8 cellular contexts compared by ENCODE assay signal in genomic region chr7:134750083-134751062, GRCh38. TPM values are rescaled to one million over a fixed set of nuclear protein-coding genes. Genes with fewer than 3 reads are reported as not detected.
DNase-seq lines count a peak whose midpoint lies in the region; ATAC-seq and TF ChIP-seq lines count a peak whose summit lies in the region.

No MANE protein-coding gene starts in this region.

- BruUV-seq in OCI-LY7 (replicated peaks; lab: Mats Ljungman, UMichigan): no TSS peak

- H3K27ac ChIP-seq in CD8-positive, alpha-beta T cell (ENCODE audit: low read depth, low read length): no peak overlapping the region
- H3K27ac ChIP-seq in OCI-LY7 (ENCODE audit: low read depth, low read length, poor library complexity, severe bottlenecking): no peak overlapping the region

- ATAC-seq in CD8-positive, alpha-beta T cell: peak; percentile 64
- peak; percentile 65 for ATAC-seq in GM21619 (IDR thresholded peaks at IDR 0.05; ENCODE audit: unreplicated experiment)
- ATAC-seq in GM19035 (IDR thresholded peaks at IDR 0.05; ENCODE audit: unreplicated experiment): no peak
- no peak for ATAC-seq in HG02973 (IDR thresholded peaks at IDR 0.05; ENCODE audit: unreplicated experiment)

- peak; percentile 63 for TF ChIP-seq CTCF in CD8-positive, alpha-beta T cell (IDR thresholded peaks at IDR 0.05)
- TF ChIP-seq CTCF in OCI-LY7 (conservative IDR thresholded peaks at IDR 0.05; ENCODE audit: low read length): peak; percentile 86

- H4K20me1 ChIP-seq in OCI-LY7 (ENCODE audit: insufficient read depth, low read length): no peaks in the 10 kb centered on the region

- DNase-seq in CD8-positive, alpha-beta T cell: peak; percentile 24 to 77 (median 59)
- DNase-seq in OCI-LY7 (ENCODE audit: low spot score): peak; percentile 61
- DNase-seq in activated T-helper 1 cell treated with Interleukin-2 at 50 U/mL for 16 hours (ENCODE audit: low read depth): peak; percentile 46
- DNase-seq in germinal center (ENCODE audit: low spot score): peak; percentile 53
- peak; percentile 20 for DNase-seq in putamen (ENCODE audit: low spot score)

- H3K36me3 ChIP-seq in CD8-positive, alpha-beta T cell (ENCODE audit: insufficient read depth, low read length): no peaks in the 10 kb centered on the region
- H3K36me3 ChIP-seq in OCI-LY7 (ENCODE audit: insufficient read depth, low read length): no peaks in the 10 kb centered on the region

- H3K4me1 ChIP-seq in CD8-positive, alpha-beta T cell (ENCODE audit: insufficient read depth, low read length): no peaks in the 10 kb centered on the region
- H3K4me1 ChIP-seq in OCI-LY7 (ENCODE audit: insufficient read depth, low read length, poor library complexity, severe bottlenecking): no peaks in the 10 kb centered on the region

- H3K4me1 Mint-ChIP-seq in CD8-positive, alpha-beta T cell (ENCODE audit: low read depth): no peaks in the 10 kb centered on the region

- H3K4me3 ChIP-seq in CD8-positive, alpha-beta T cell (ENCODE audit: low read depth, low read length): no peak overlapping the region
- H3K4me3 ChIP-seq in OCI-LY7 (ENCODE audit: low read depth, low read length, poor library complexity, severe bottlenecking): no peak overlapping the region

- H3K27ac Mint-ChIP-seq in CD8-positive, alpha-beta T cell: no peak overlapping the region

- H3K9me3 ChIP-seq in CD8-positive, alpha-beta T cell (ENCODE audit: low read length): no peaks in the 10 kb centered on the region
- no peaks in the 10 kb centered on the region for H3K9me3 ChIP-seq in OCI-LY7 (ENCODE audit: low read length)

- no peaks in the 10 kb centered on the region for H3K79me2 ChIP-seq in OCI-LY7 (ENCODE audit: insufficient read depth, low read depth, low read length)

- H3K36me3 Mint-ChIP-seq in CD8-positive, alpha-beta T cell: no peaks in the 10 kb centered on the region

- H3K27me3 ChIP-seq in CD8-positive, alpha-beta T cell (ENCODE audit: insufficient read depth, low read length): no peaks in the 10 kb centered on the region

- intact Hi-C loops in CD8-positive, alpha-beta T cell (cut with DNase I, micrococcal nuclease): loop anchor here (1.0 to 10.0 kb wide), 3 partner anchors 117 to 316 kb away; no protein-coding TSS in a partner anchor
- intact Hi-C loops in OCI-LY7 (cut with micrococcal nuclease; ENCODE audit: unreplicated experiment): loop anchor here (2.0 kb wide), 1 partner anchor 118 kb away; no protein-coding TSS in a partner anchor

- no peaks in the 10 kb centered on the region for H3K9me2 ChIP-seq in OCI-LY7 (ENCODE audit: insufficient read depth, low read length)

- peaks cover 4% of the 10 kb centered on the region for H3K27me3 Mint-ChIP-seq in CD8-positive, alpha-beta T cell (ENCODE audit: low read depth)

- POLR2A ChIA-PET in CD8-positive, alpha-beta T cell (lab: Charles Lee): no interaction called here
- POLR2A ChIA-PET in OCI-LY7 (lab: Charles Lee): no interaction called here

- no peak overlapping the region for H3K4me3 Mint-ChIP-seq in CD8-positive, alpha-beta T cell

- H3K4me2 ChIP-seq in OCI-LY7 (ENCODE audit: low read length): no peak overlapping the region

- no peak overlapping the region for H2AFZ ChIP-seq in OCI-LY7 (ENCODE audit: low read length)

- H3K9me3 Mint-ChIP-seq in CD8-positive, alpha-beta T cell: no peaks in the 10 kb centered on the region

- CTCF ChIA-PET in CD8-positive, alpha-beta T cell (lab: Charles Lee): interaction anchor here (0.8 to 7.2 kb wide), 16 partner anchors 9 to 421 kb away, joined by 3 to 63 read pairs (median 4); partner anchors contain the start of genes BPGM and CYREN
- CTCF ChIA-PET in OCI-LY7 (lab: Charles Lee; ENCODE audit: unreplicated experiment): no interaction called here

RNA-seq across cellular contexts. Expression of gene CALD1, which starts 29.1 kb away (rescaled TPM):
- total RNA-seq in CD8-positive, alpha-beta T cell: not detected
- 0.25 TPM in 1 of 2 replicates, not detected in the other for total RNA-seq in OCI-LY7 (2014; rRNA removed; shearing (Covaris generic))
- total RNA-seq in OCI-LY7 (2022): 0.49 TPM in 1 of 2 replicates, not detected in the other

Comparison
In these comparisons a context has a peak if more than half of its experiments do, and no peak if none do; other contexts are left out.
1. ATAC-seq: peak in CD8-positive, alpha-beta T cell (single experiment) and GM21619 (single experiment); none in GM19035 (single experiment) and HG02973 (single experiment).
2. Peak in every context shown above with its lines, with median percentiles within 50 percentile points of each other: DNase-seq.